Comparison of ENCODE assay signal across 8 cellular contexts in the genomic region with DNA sequence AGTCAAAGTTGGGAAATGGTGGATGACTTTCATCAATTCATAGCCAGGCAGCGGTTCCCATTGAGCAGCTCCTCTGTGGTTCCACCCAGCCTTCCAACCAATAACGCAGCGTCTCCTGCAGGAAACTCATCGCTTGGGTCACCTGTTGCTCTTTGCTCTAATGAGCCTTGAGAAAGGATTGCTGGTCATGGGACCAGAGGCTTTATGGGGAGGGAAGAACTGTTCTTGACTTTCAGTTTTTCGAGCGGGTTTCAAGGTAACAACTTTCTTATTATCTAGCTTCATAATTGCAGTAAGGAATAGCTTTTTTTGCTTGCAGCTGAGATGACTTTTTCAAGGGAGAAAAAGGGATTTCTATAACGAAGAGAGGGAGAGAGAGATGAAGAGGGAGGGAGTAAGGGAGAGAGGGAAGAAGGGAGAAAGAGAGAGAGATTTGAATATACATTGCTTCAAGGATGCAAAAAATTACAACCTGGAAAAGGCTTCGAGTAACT. TPM values are rescaled to one million over a fixed set of nuclear protein-coding genes. Genes with fewer than 3 reads are reported as not detected.
DNase-seq lines count a peak whose midpoint lies in the region; ATAC-seq and TF ChIP-seq lines count a peak whose summit lies in the region.

No MANE protein-coding gene starts in this region.

- ATAC-seq in activated CD8-positive, alpha-beta memory T cell treated with anti-CD3 and anti-CD28 coated beads, Interleukin-2, amount 10 ng/mL, durations not matched to agents 7 days and 5 days, result peak; percentile 37

- peaks cover 16 to 49% (median 45%) of the 10 kb centered on the region in 4 donors for H3K4me1 ChIP-seq in esophagus muscularis mucosa

- H3K9me3 Mint-ChIP-seq in activated CD8-positive, alpha-beta memory T cell treated with anti-CD3 and anti-CD28 coated beads, Interleukin-2, amount 10 ng/mL, durations not matched to agents 7 days and 5 days (ENCODE audit: low read depth), result peaks cover 6% of the 10 kb centered on the region
- H3K9me3 Mint-ChIP-seq in nephron progenitor cell, result no peaks in the 10 kb centered on the region

- no peaks in the 10 kb centered on the region for H3K27me3 ChIP-seq in esophagus muscularis mucosa

- TF ChIP-seq EP300 in esophagus muscularis mucosa (IDR thresholded peaks at IDR 0.05), result no peak

- TF ChIP-seq POLR2A in esophagus muscularis mucosa (IDR thresholded peaks at IDR 0.05; ENCODE audit: low read depth), result peak; percentile 15

- H3K27ac Mint-ChIP-seq in activated CD8-positive, alpha-beta memory T cell treated with anti-CD3 and anti-CD28 coated beads, Interleukin-2, amount 10 ng/mL, durations not matched to agents 7 days and 5 days, result peak overlapping the region; percentile 95
- H3K27ac Mint-ChIP-seq in nephron progenitor cell, result no peak overlapping the region

- peak; percentile 74 for DNase-seq in activated CD8-positive, alpha-beta memory T cell treated with anti-CD3 and anti-CD28 coated beads, Interleukin-2, amount 10 ng/mL, durations not matched to agents 7 days and 5 days
- DNase-seq in activated CD8-positive, alpha-beta memory T cell treated with anti-CD3 and anti-CD28 coated beads, Interleukin-2, amount 50 U/mL, for 48 hours, result no peak
- DNase-seq in NOMO-1 treated with dmso at 0.1 percent for 144 hours (lab: John Stamatoyannopoulos, UW; ENCODE audit: unreplicated experiment), result peak; percentile 75
- no peak for DNase-seq in esophagus muscularis mucosa (ENCODE audit: extremely low spot score)
- DNase-seq in nephron progenitor cell, result no peak
- DNase-seq in DMS53 treated with DMSO at 0.1 percent for 48 hours (lab: John Stamatoyannopoulos, UW; ENCODE audit: unreplicated experiment), result no peak
- DNase-seq in stimulated activated CD4-positive, alpha-beta T cell treated with anti-CD3 and anti-CD28 coated beads, Interleukin-4, amount 100 ng/mL, for 24 hours, result no peak
- no peak for DNase-seq in DMS153 treated with DMSO at 0.1 percent for 48 hours (lab: John Stamatoyannopoulos, UW; ENCODE audit: unreplicated experiment)

- TF ChIP-seq CTCF in esophagus muscularis mucosa (IDR thresholded peaks at IDR 0.05) (no peak), nephron progenitor cell (IDR thresholded peaks at IDR 0.05) (no peak)

- no peaks in the 10 kb centered on the region for H3K9me3 ChIP-seq in esophagus muscularis mucosa

- H3K4me1 Mint-ChIP-seq in activated CD8-positive, alpha-beta memory T cell treated with anti-CD3 and anti-CD28 coated beads, Interleukin-2, amount 10 ng/mL, durations not matched to agents 7 days and 5 days, result peaks cover 53% of the 10 kb centered on the region
- H3K4me1 Mint-ChIP-seq in nephron progenitor cell, result peaks cover 29% of the 10 kb centered on the region

- peak overlapping the region; percentile 75 to 88 (median 85) for H3K27ac ChIP-seq in esophagus muscularis mucosa (replicated peaks in 1 of 4)

- WGBS in esophagus muscularis mucosa, result 38% methylated on average over 8 of the region's 8 CpGs

- CTCF ChIA-PET in activated CD8-positive, alpha-beta memory T cell treated with anti-CD3 and anti-CD28 coated beads, Interleukin-2, amount 10 ng/mL, durations not matched to agents 7 days and 5 days (lab: Charles Lee), result interaction anchor here (1.1 to 8.6 kb wide), 8 partner anchors 10 to 109 kb away, joined by 3 to 74 read pairs (median 8); a partner anchor contains a TSS

- H3K27me3 Mint-ChIP-seq in activated CD8-positive, alpha-beta memory T cell treated with anti-CD3 and anti-CD28 coated beads, Interleukin-2, amount 10 ng/mL, durations not matched to agents 7 days and 5 days, result peaks cover 5% of the 10 kb centered on the region
- H3K27me3 Mint-ChIP-seq in nephron progenitor cell (ENCODE audit: low read depth, poor library complexity), result peaks cover 10% of the 10 kb centered on the region

- H3K4me3 ChIP-seq in esophagus muscularis mucosa, result peak overlapping the region; percentile 50 to 64 (median 58)

- H3K4me3 Mint-ChIP-seq in activated CD8-positive, alpha-beta memory T cell treated with anti-CD3 and anti-CD28 coated beads, Interleukin-2, amount 10 ng/mL, durations not matched to agents 7 days and 5 days, result peak overlapping the region; percentile 89
- H3K4me3 Mint-ChIP-seq in nephron progenitor cell, result peak overlapping the region; percentile 83

- intact Hi-C loops in esophagus muscularis mucosa (cut with DNase I), result loop anchor here (5.0 kb wide), 1 partner anchor 87 kb away; no protein-coding TSS in a partner anchor

- peaks cover 49% of the 10 kb centered on the region for H3K36me3 Mint-ChIP-seq in activated CD8-positive, alpha-beta memory T cell treated with anti-CD3 and anti-CD28 coated beads, Interleukin-2, amount 10 ng/mL, durations not matched to agents 7 days and 5 days
- no peaks in the 10 kb centered on the region for H3K36me3 Mint-ChIP-seq in nephron progenitor cell (ENCODE audit: low read depth)

- H3K36me3 ChIP-seq in esophagus muscularis mucosa, result no peaks in the 10 kb centered on the region

RNA-seq across cellular contexts. Expression of a gene that starts 0.4 kb away (rescaled TPM):
- 100 to 1,000 TPM; 150 to 395 TPM for total RNA-seq in activated CD8-positive, alpha-beta memory T cell treated with anti-CD3 and anti-CD28 coated beads, Interleukin-2, amount 10 ng/mL, durations not matched to agents 7 days and 5 days
- total RNA-seq in esophagus muscularis mucosa, result 10 to 100 TPM; 27.3 to 33.4 (median 31.4) TPM

Comparison
In these comparisons a context has a peak if more than half of its experiments do, and no peak if none do; other contexts are left out.
1. DNase-seq: peak in activated CD8-positive, alpha-beta memory T cell treated with anti-CD3 and anti-CD28 coated beads, Interleukin-2, amount 10 ng/mL, durations not matched to agents 7 days and 5 days (single experiment) and NOMO-1 treated with dmso at 0.1 percent for 144 hours (single experiment); none in activated CD8-positive, alpha-beta memory T cell treated with anti-CD3 and anti-CD28 coated beads, Interleukin-2, amount 50 U/mL, for 48 hours (single experiment), esophagus muscularis mucosa (single experiment), nephron progenitor cell (single experiment), DMS53 treated with DMSO at 0.1 percent for 48 hours (single experiment), stimulated activated CD4-positive, alpha-beta T cell treated with anti-CD3 and anti-CD28 coated beads, Interleukin-4, amount 100 ng/mL, for 24 hours (single experiment) and DMS153 treated with DMSO at 0.1 percent for 48 hours (single experiment).
2. RNA of a gene that starts 0.4 kb away (total RNA-seq): 150 to 395 TPM in activated CD8-positive, alpha-beta memory T cell treated with anti-CD3 and anti-CD28 coated beads, Interleukin-2, amount 10 ng/mL, durations not matched to agents 7 days and 5 days; 27.3 to 33.4 TPM in esophagus muscularis mucosa; every median in the first group is over 4 times any median in the second.